In the genomic region with DNA sequence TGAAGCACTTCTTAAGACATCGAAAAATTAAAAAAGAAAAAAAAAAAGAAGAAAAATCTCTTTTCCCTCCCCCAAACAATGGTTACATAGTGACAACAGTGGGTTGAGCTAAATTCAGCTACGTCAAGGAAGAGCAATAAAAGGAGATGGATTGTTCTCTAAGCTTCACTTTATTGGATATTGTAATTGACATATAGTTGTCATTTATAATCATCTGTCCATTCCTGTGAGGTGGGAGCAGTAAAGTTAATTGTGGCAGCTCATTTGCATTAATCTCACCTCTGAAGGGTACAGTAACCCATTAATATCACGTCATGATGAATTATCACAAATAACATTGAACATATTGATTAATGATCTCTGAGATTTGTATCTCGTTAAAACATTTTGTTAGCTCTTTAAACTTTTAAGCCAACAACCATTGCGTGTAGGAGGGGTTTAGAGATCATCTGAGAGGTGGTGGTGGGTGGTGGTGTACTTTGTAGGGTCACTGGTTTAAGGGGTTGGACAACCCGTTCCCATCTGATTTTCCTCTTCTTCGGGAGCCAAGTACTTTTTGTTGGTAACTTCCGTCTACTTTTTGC, we compare ENCODE assay signal across 9 cellular contexts.
"Had no signal": no experiment of that assay in that cellular context is flagged by ENCODE, and none has a peak within 500 bp of the region (broad histone marks: within the 10 kb centered on the region; RNA-seq: fewer than 3 reads in every experiment).

No MANE protein-coding gene starts in this region.

- H3K4me1 ChIP-seq: HAP-1 had no signal

- DNase-seq: GOT3, H7, HFFc6, IMR-90, KG1 had no signal

- H3K27ac ChIP-seq: HL-60 had no signal

- H3K4me3 ChIP-seq: HAP-1, K562 had no signal

- FAIRE-seq: K562 had no signal

- H3K36me3 ChIP-seq: HAP-1 had no signal

- ATAC-seq: HCT116, K562 had no signal

- H3K9me3 ChIP-seq: HAP-1 had no signal
